ENCODE assay signal across 30 cellular contexts in the genomic region with DNA sequence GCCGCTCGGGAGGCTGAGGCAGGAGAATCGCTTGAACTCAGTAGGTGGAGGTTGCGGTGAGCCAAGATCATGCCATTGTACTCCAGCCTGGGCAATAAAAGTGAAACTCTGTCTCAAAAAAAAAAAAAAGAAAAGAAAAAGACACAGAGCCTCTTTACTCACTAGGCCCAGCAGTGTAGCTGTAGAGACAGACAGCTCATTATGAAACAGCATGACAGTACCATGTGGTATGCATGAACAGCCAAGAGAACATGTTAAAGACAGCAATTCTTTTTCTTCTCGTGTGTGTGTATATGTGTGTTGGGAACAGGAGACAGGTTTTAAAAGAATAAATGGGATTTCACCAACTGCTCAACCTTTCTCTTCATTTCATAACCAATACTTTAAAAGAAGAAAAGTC.
"Had no signal": no experiment of that assay in that cellular context is flagged by ENCODE, and none has a peak within 500 bp of the region (broad histone marks: within the 10 kb centered on the region; RNA-seq: fewer than 3 reads in every experiment).

No MANE protein-coding gene starts in this region.

- DNase-seq: activated B cell treated with CpG ODN at 0.5 μM for 24 hours; activated CD4-positive, alpha-beta T cell treated with anti-CD3 and anti-CD28 coated beads for 1 hour; activated CD4-positive, alpha-beta T cell treated with anti-CD3 and anti-CD28 coated beads, Interleukin-2, amount 10 ng/mL, durations not matched to agents 24 days and 14 days; activated CD4-positive, alpha-beta T cell treated with anti-CD3 and anti-CD28 coated beads, Interleukin-2, amount 50 U/mL, for 48 hours; activated CD8-positive, alpha-beta memory T cell treated with anti-CD3 and anti-CD28 coated beads, Interleukin-2, amount 10 ng/mL, durations not matched to agents 7 days and 5 days; activated gamma-delta T cell; activated naive CD4-positive, alpha-beta T cell treated with anti-CD3 and anti-CD28 coated beads for 36 hours; activated T-cell treated with anti-CD3 and anti-CD28 coated beads, Interleukin-2, amount 50 U/mL, for 24 hours; amygdala; MG63; MV-4-11; NCI-H1092 treated with DMSO at 0.1 percent for 48 hours; NCI-H1417 treated with DMSO at 0.1 percent for 48 hours; NCI-H1694; NCI-H2029; NCI-H2107; NCI-H2171 treated with DMSO at 0.1 percent for 48 hours; NCI-H226; NCI-H526 treated with DMSO at 0.1 percent for 48 hours; NCI-H82; RPMI8226; SHP77 treated with DMSO at 0.1 percent for 48 hours; T-helper 17 cell; T-helper 9 cell had no signal

- H3K27ac Mint-ChIP-seq: activated B cell treated with CpG ODN at 0.5 μM for 24 hours; activated CD4-positive, alpha-beta T cell treated with anti-CD3 and anti-CD28 coated beads, Interleukin-2, amount 10 ng/mL, durations not matched to agents 24 days and 14 days; activated CD8-positive, alpha-beta memory T cell treated with anti-CD3 and anti-CD28 coated beads, Interleukin-2, amount 10 ng/mL, durations not matched to agents 7 days and 5 days; activated naive CD4-positive, alpha-beta T cell treated with anti-CD3 and anti-CD28 coated beads for 36 hours; activated naive CD8-positive, alpha-beta T cell; activated T-cell treated with anti-CD3 and anti-CD28 coated beads, Interleukin-2, amount 50 U/mL, for 24 hours; activated T-helper 17 cell treated with anti-CD3 and anti-CD28 coated beads, Interleukin-2, amount 50 U/mL, for 72 hours; T-helper 17 cell had no signal

- H3K27me3 ChIP-seq: cardiac muscle cell, MG63 had no signal

- H3K4me1 Mint-ChIP-seq: activated B cell treated with CpG ODN at 0.5 μM for 24 hours; activated CD4-positive, alpha-beta T cell treated with anti-CD3 and anti-CD28 coated beads, Interleukin-2, amount 10 ng/mL, durations not matched to agents 24 days and 14 days; activated CD8-positive, alpha-beta memory T cell treated with anti-CD3 and anti-CD28 coated beads, Interleukin-2, amount 10 ng/mL, durations not matched to agents 7 days and 5 days; activated T-helper 17 cell treated with anti-CD3 and anti-CD28 coated beads, Interleukin-2, amount 50 U/mL, for 72 hours; brain; T-helper 17 cell had no signal

- FAIRE-seq: astrocyte had no signal

- H3K9me3 Mint-ChIP-seq: activated B cell treated with CpG ODN at 0.5 μM for 24 hours; activated CD4-positive, alpha-beta T cell treated with anti-CD3 and anti-CD28 coated beads, Interleukin-2, amount 10 ng/mL, durations not matched to agents 24 days and 14 days; activated naive CD4-positive, alpha-beta T cell treated with anti-CD3 and anti-CD28 coated beads for 36 hours; activated T-cell treated with anti-CD3 and anti-CD28 coated beads, Interleukin-2, amount 50 U/mL, for 24 hours; activated T-helper 17 cell treated with anti-CD3 and anti-CD28 coated beads, Interleukin-2, amount 50 U/mL, for 72 hours had no signal

- ATAC-seq: activated CD8-positive, alpha-beta memory T cell treated with anti-CD3 and anti-CD28 coated beads, Interleukin-2, amount 10 ng/mL, durations not matched to agents 7 days and 5 days; activated T-helper 17 cell treated with anti-CD3 and anti-CD28 coated beads, Interleukin-2, amount 50 U/mL, for 72 hours; Panc1; T-helper 17 cell had no signal

- H3K27me3 Mint-ChIP-seq: activated B cell treated with CpG ODN at 0.5 μM for 24 hours; activated CD4-positive, alpha-beta T cell treated with anti-CD3 and anti-CD28 coated beads, Interleukin-2, amount 10 ng/mL, durations not matched to agents 24 days and 14 days; activated CD8-positive, alpha-beta memory T cell treated with anti-CD3 and anti-CD28 coated beads, Interleukin-2, amount 10 ng/mL, durations not matched to agents 7 days and 5 days; activated naive CD8-positive, alpha-beta T cell; activated T-cell treated with anti-CD3 and anti-CD28 coated beads, Interleukin-2, amount 50 U/mL, for 24 hours; activated T-helper 17 cell treated with anti-CD3 and anti-CD28 coated beads, Interleukin-2, amount 50 U/mL, for 72 hours; brain; T-helper 17 cell had no signal

- H3K4me3 Mint-ChIP-seq: activated B cell treated with CpG ODN at 0.5 μM for 24 hours; activated CD4-positive, alpha-beta T cell treated with anti-CD3 and anti-CD28 coated beads, Interleukin-2, amount 10 ng/mL, durations not matched to agents 24 days and 14 days; activated CD8-positive, alpha-beta memory T cell treated with anti-CD3 and anti-CD28 coated beads, Interleukin-2, amount 10 ng/mL, durations not matched to agents 7 days and 5 days; activated naive CD4-positive, alpha-beta T cell treated with anti-CD3 and anti-CD28 coated beads for 36 hours; activated naive CD8-positive, alpha-beta T cell; activated T-cell treated with anti-CD3 and anti-CD28 coated beads, Interleukin-2, amount 50 U/mL, for 24 hours; activated T-helper 17 cell treated with anti-CD3 and anti-CD28 coated beads, Interleukin-2, amount 50 U/mL, for 72 hours; brain; T-helper 17 cell had no signal

- H3K4me3 ChIP-seq: cardiac muscle cell, MG63 had no signal
